Comparison of ENCODE assay signal across 25 cellular contexts in genomic region chr1:218079820-218080219, GRCh38.
"Had no signal": no experiment of that assay in that cellular context is flagged by ENCODE, and none has a peak within 500 bp of the region (broad histone marks: within the 10 kb centered on the region; RNA-seq: fewer than 3 reads in every experiment).

No MANE protein-coding gene starts in this region.

- ATAC-seq: K562 had no signal

- H3K9ac ChIP-seq: SK-N-SH had no signal

- H3K9me2 ChIP-seq: SK-N-SH had no signal

- H3K4me1 ChIP-seq: Peyer's patch, SJSA1 had no signal

- H3K4me3 ChIP-seq: K562, MG63, Peyer's patch, SJSA1 had no signal

- H3K9me3 ChIP-seq: MG63, Peyer's patch, SJSA1, SK-N-SH had no signal

- DNase-seq: Kasumi-1, KG1, MG63, MV-4-11, NCI-H1092, NCI-H1694 treated with DMSO at 0.1 percent for 48 hours, NCI-H2029 treated with DMSO at 0.1 percent for 48 hours, NCI-H2081 treated with DMSO at 0.1 percent for 48 hours, NCI-H2107, NCI-H2171, NCI-H226, NCI-H446 treated with DMSO at 0.1 percent for 48 hours, NCI-H510A, NCI-H524, NCI-H526, NCI-H82, Peyer's patch, Right ventricle myocardium superior, RPMI8226, SHP77 treated with DMSO at 0.1 percent for 48 hours, SK-N-SH, SW 1271, T-helper 1 cell had no signal

- H3K27me3 ChIP-seq: MG63, Peyer's patch, SJSA1 had no signal

- H3K36me3 ChIP-seq: MG63, Peyer's patch, SJSA1 had no signal

- H3K27ac ChIP-seq: Peyer's patch, SJSA1 had no signal

- H3K4me2 ChIP-seq: SK-N-SH had no signal
